Comparison of ENCODE assay signal across 1 cellular context in genomic region chr6:57313711-57314471, GRCh38.
A peak's percentile ranks its signal among the peaks of the same experiment; 100 is the strongest.
TF ChIP-seq lines count a peak whose summit lies in the region.

No MANE protein-coding gene starts in this region.

TF ChIP-seq in HEK293, 187 proteins besides CTCF, POLR2A, EP300 and RAD21 (continued from another document):
- peak; percentile 66 for TF ChIP-seq ZBTB20 (tag by site-specific recombination; IDR thresholded peaks at IDR 0.05)
- TF ChIP-seq KLF16 (tag by site-specific recombination; IDR thresholded peaks at IDR 0.05): no peak
- TF ChIP-seq ZNF658 (tag by site-specific recombination; IDR thresholded peaks at IDR 0.05): no peak
